In genomic region chr20:34703573-34704176, GRCh38 we compare ENCODE assay signal across 8 cellular contexts. TPM values are rescaled to one million over a fixed set of nuclear protein-coding genes. Genes with fewer than 3 reads are reported as not detected.
DNase-seq lines count a peak whose midpoint lies in the region; ATAC-seq, FAIRE-seq and TF ChIP-seq lines count a peak whose summit lies in the region.

No MANE protein-coding gene starts in this region.

- ATAC-seq in GM23338 (no peak; the same call in 2 of the 3 replicates), SK-N-SH treated with all-trans-retinoic acid at 6 μM for 48 hours (peak; percentile 31), mucosa of descending colon (peak; percentile 31)

- H3K4me3 ChIP-seq in GM23338 (peak overlapping the region; percentile 97), mucosa of descending colon (peak overlapping the region; percentile 72)
- H3K4me3 ChIP-seq in effector memory CD4-positive, alpha-beta T cell (ENCODE audit: insufficient read depth, low read depth, low read length, poor library complexity, severe bottlenecking), result peak overlapping the region; percentile 62

- peak overlapping the region; percentile 92 for H3K4me2 ChIP-seq in GM23338

- H3F3A ChIP-seq in GM23338 (replicated peaks; ENCODE audit: low read depth), result peaks cover 18% of the 10 kb centered on the region; the same call in 1 of the 2 replicates

- no peaks in the 10 kb centered on the region for H3K36me3 ChIP-seq in GM23338 (ENCODE audit: insufficient read depth)
- H3K36me3 ChIP-seq in effector memory CD4-positive, alpha-beta T cell (ENCODE audit: control insufficient read depth, insufficient read depth, low read length), result no peaks in the 10 kb centered on the region
- H3K36me3 ChIP-seq in mucosa of descending colon (ENCODE audit: low read depth), result no peaks in the 10 kb centered on the region

- H3K9me2 ChIP-seq in GM23338 (ENCODE audit: insufficient read depth), result no peaks in the 10 kb centered on the region

- peaks cover 23% of the 10 kb centered on the region for H3K27me3 ChIP-seq in GM23338 (ENCODE audit: insufficient read depth)
- no peaks in the 10 kb centered on the region for H3K27me3 ChIP-seq in effector memory CD4-positive, alpha-beta T cell (replicated peaks; ENCODE audit: control insufficient read depth, insufficient read depth, low read length, poor library complexity, severe bottlenecking)

- H3K4me1 ChIP-seq in GM23338 (ENCODE audit: insufficient read depth), result peaks cover 12% of the 10 kb centered on the region; the same call in 1 of the 2 replicates
- H3K4me1 ChIP-seq in effector memory CD4-positive, alpha-beta T cell (ENCODE audit: control insufficient read depth, insufficient read depth, low read length, poor library complexity, severe bottlenecking), result peaks cover 9% of the 10 kb centered on the region
- peaks cover 30% of the 10 kb centered on the region for H3K4me1 ChIP-seq in mucosa of descending colon (ENCODE audit: low read depth)

- peak overlapping the region; percentile 90 for H3K4me3 Mint-ChIP-seq in GM23338

- H3K9me3 Mint-ChIP-seq in GM23338, result no peaks in the 10 kb centered on the region

- peak overlapping the region; percentile 90 for H3K27ac Mint-ChIP-seq in GM23338

- TF ChIP-seq CTCF in GM23338 (conservative IDR thresholded peaks at IDR 0.05; ENCODE audit: low read depth in 2 of 2) (no peak), mucosa of descending colon (IDR thresholded peaks at IDR 0.05) (no peak)

- no peaks in the 10 kb centered on the region for H3K36me3 Mint-ChIP-seq in GM23338 (ENCODE audit: low read depth)

- H3K4me1 Mint-ChIP-seq in GM23338, result peaks cover 15% of the 10 kb centered on the region

- no peak overlapping the region; the same call in 1 of the 2 replicates for H3K27ac ChIP-seq in GM23338 (ENCODE audit: low read depth)
- peak overlapping the region; percentile 91 for H3K27ac ChIP-seq in effector memory CD4-positive, alpha-beta T cell (ENCODE audit: insufficient read depth, low read length, poor library complexity, severe bottlenecking)

- peaks cover 42% of the 10 kb centered on the region for H3K27me3 Mint-ChIP-seq in GM23338 (ENCODE audit: insufficient read depth, low read depth, poor library complexity)

- intact Hi-C loops in mucosa of descending colon (cut with DNase I, micrococcal nuclease), result no loop called here
- intact Hi-C loops in posterior vena cava (cut with DNase I), result no loop called here

- DNase-seq in A172 (ENCODE audit: low spot score), result peak; percentile 29
- DNase-seq in GM23338 (ENCODE audit: low spot score), result peak; percentile 55
- DNase-seq in effector memory CD4-positive, alpha-beta T cell, result no peak
- peak; percentile 57 to 69 (median 68) for DNase-seq in mucosa of descending colon
- DNase-seq in urothelium cell line (ENCODE audit: low spot score), result peak; percentile 30
- DNase-seq in posterior vena cava (ENCODE audit: low spot score), result no peak
- no peak for DNase-seq in SW 1271 (lab: John Stamatoyannopoulos, UW)

- H3K9me3 ChIP-seq in effector memory CD4-positive, alpha-beta T cell (ENCODE audit: control insufficient read depth, low read length), result no peaks in the 10 kb centered on the region
- H3K9me3 ChIP-seq in mucosa of descending colon, result no peaks in the 10 kb centered on the region

- H3K79me2 ChIP-seq in GM23338 (replicated peaks; ENCODE audit: insufficient read depth), result no peaks in the 10 kb centered on the region

- no peak for FAIRE-seq in urothelium cell line (lab: Jason Lieb, UNC)

- peak overlapping the region; percentile 99 for H2AFZ ChIP-seq in GM23338

- H4K20me1 ChIP-seq in GM23338 (replicated peaks; ENCODE audit: insufficient read depth), result 0 out of 2 replicates have a peak, but pooled peaks cover 4% of the 10 kb centered on the region

TF ChIP-seq in SK-N-SH treated with all-trans-retinoic acid at 6 μM for 48 hours, 23 proteins besides CTCF, POLR2A, EP300 and RAD21:
- TF ChIP-seq OSR1 (CRISPR knock-in tag; IDR thresholded peaks at IDR 0.05) (no peak), SNAI2 (CRISPR knock-in tag; IDR thresholded peaks at IDR 0.05) (0 out of 2 replicates have a peak, but pooled peaks have one; percentile 33)

RNA-seq across cellular contexts. Expression of gene TP53INP2, which starts 0.5 kb away (rescaled TPM):
- 2.4 and 5.0 TPM in 2 replicates for total RNA-seq in A172 (2014; rRNA removed; shearing (Covaris generic))
- total RNA-seq in GM23338 (2014; rRNA removed; shearing (Covaris generic)), result 3.3 and 3.8 TPM in 2 replicates
- 2.4 and 2.7 TPM in 2 replicates for polyA plus RNA-seq in GM23338 (2016; fragmentation: Nextera tagmentation; extraction: Ambion mirVana)
- total RNA-seq in mucosa of descending colon (100 to 1,000 TPM in 2 of 3 donors, 10 to 100 TPM in 1; 65.9 to 155 (median 114) TPM), posterior vena cava (10 to 100 TPM; 34.0 to 44.7 TPM)

RNA-seq across cellular contexts. Expression of gene PIGU, which starts 26.8 kb away (rescaled TPM):
- 23.7 and 28.7 TPM in 2 replicates for total RNA-seq in A172 (2014; rRNA removed; shearing (Covaris generic))
- 28.9 and 31.3 TPM in 2 replicates for total RNA-seq in GM23338 (2014; rRNA removed; shearing (Covaris generic))
- 22.4 and 24.3 TPM in 2 replicates for polyA plus RNA-seq in GM23338 (2016; fragmentation: Nextera tagmentation; extraction: Ambion mirVana)
- total RNA-seq in mucosa of descending colon (10 to 100 TPM; 14.4 to 26.3 (median 24.3) TPM), posterior vena cava (10 to 100 TPM in 1 of 2 donors, 1 to 10 TPM in 1; 9.6 to 10.7 TPM)

Comparison
In these comparisons a context has a peak if more than half of its experiments do, and no peak if none do; other contexts are left out.
1. DNase-seq: peak in A172 (single experiment), GM23338 (single experiment), mucosa of descending colon (3 of 3) and urothelium cell line (single experiment); none in effector memory CD4-positive, alpha-beta T cell (0 of 3), posterior vena cava (single experiment) and SW 1271 (0 of 2).
2. Peak in every context shown above with its lines, with median percentiles within 50 percentile points of each other: H3K4me3 ChIP-seq.